23 cellular contexts compared by ENCODE assay signal in genomic region chr1:203354246-203354645, GRCh38. TPM values are rescaled to one million over a fixed set of nuclear protein-coding genes. Genes with fewer than 3 reads are reported as not detected.
DNase-seq lines count a peak whose midpoint lies in the region; ATAC-seq, FAIRE-seq and TF ChIP-seq lines count a peak whose summit lies in the region.
"Had no signal": no experiment of that assay in that cellular context is flagged by ENCODE, and none has a peak within 500 bp of the region (broad histone marks: within the 10 kb centered on the region; RNA-seq: fewer than 3 reads in every experiment).

No MANE protein-coding gene starts in this region.

- H3K27me3 ChIP-seq in mammary epithelial cell (ENCODE audit: insufficient read depth, low read length) (no peaks in the 10 kb centered on the region), vagina (no peaks in the 10 kb centered on the region)
- H3K27me3 ChIP-seq: cardiac muscle cell had no signal

- H3K27me3 Mint-ChIP-seq in MCF 10A (ENCODE audit: insufficient read depth, unreplicated experiment): peaks cover 93% of the 10 kb centered on the region

- no peak overlapping the region for H3K27ac Mint-ChIP-seq in MCF 10A (ENCODE audit: low read depth, unreplicated experiment)
- H3K27ac Mint-ChIP-seq: activated CD4-positive, alpha-beta memory T cell treated with anti-CD3 and anti-CD28 coated beads for 36 hours; activated naive CD4-positive, alpha-beta T cell treated with anti-CD3 and anti-CD28 coated beads, Interleukin-2, amount 50 U/mL, for 24 hours; CD4-positive, alpha-beta T cell; immature natural killer cell; memory B cell; natural killer cell treated with Interleukin-12 subunit alpha and Interleukin-12 subunit beta and Interleukin-15 and Interleukin-18, amount 100 ng/mL, for 72 hours had no signal

- H3K9ac ChIP-seq in mammary epithelial cell (ENCODE audit: insufficient read depth, low read length): no peak overlapping the region

- H3K36me3 Mint-ChIP-seq in MCF 10A (ENCODE audit: insufficient read depth, unreplicated experiment): no peaks in the 10 kb centered on the region
- H3K36me3 Mint-ChIP-seq: activated CD4-positive, alpha-beta memory T cell treated with anti-CD3 and anti-CD28 coated beads for 36 hours; activated naive CD4-positive, alpha-beta T cell treated with anti-CD3 and anti-CD28 coated beads, Interleukin-2, amount 50 U/mL, for 24 hours; memory B cell; natural killer cell treated with Interleukin-12 subunit alpha and Interleukin-12 subunit beta and Interleukin-15 and Interleukin-18, amount 100 ng/mL, for 72 hours had no signal

- intact Hi-C loops in MCF 10A (cut with micrococcal nuclease): no loop called here
- intact Hi-C loops in mammary epithelial cell (cut with micrococcal nuclease): no loop called here
- intact Hi-C loops in vagina (cut with DNase I): no loop called here

- TF ChIP-seq CTCF in MCF 10A (IDR thresholded peaks at IDR 0.05; ENCODE audit: unreplicated experiment) (no peak), mammary epithelial cell (conservative IDR thresholded peaks at IDR 0.05 in 1 of 2, IDR thresholded peaks at IDR 0.05 in 1 of 2; ENCODE audit: extremely low read depth in 1 of 2, insufficient read depth in 1 of 2, low read depth in 1 of 2, low read length in 2 of 2) (no peak), fibroblast of villous mesenchyme (IDR thresholded peaks at IDR 0.05; ENCODE audit: insufficient read depth, low read depth, low read length) (no peak), vagina (IDR thresholded peaks at IDR 0.05) (no peak)

- no peaks in the 10 kb centered on the region for H3K36me3 ChIP-seq in mammary epithelial cell (ENCODE audit: insufficient read depth, low read length)
- H3K36me3 ChIP-seq in vagina: no peaks in the 10 kb centered on the region
- H3K36me3 ChIP-seq: cardiac muscle cell had no signal

- peak; percentile 70 for DNase-seq in MCF 10A (ENCODE audit: unreplicated experiment)
- DNase-seq in mammary epithelial cell: no peak
- DNase-seq in astrocyte of the hippocampus (ENCODE audit: low read depth, low spot score): peak; percentile 29
- peak; percentile 92 for DNase-seq in fibroblast of villous mesenchyme (ENCODE audit: low read depth)
- DNase-seq in vagina (ENCODE audit: extremely low spot score in 2 of 2): no peak
- DNase-seq in activated CD8-positive, alpha-beta memory T cell treated with anti-CD3 and anti-CD28 coated beads, Interleukin-2, amount 50 U/mL, for 48 hours: no peak
- no peak for DNase-seq in urothelium cell line (ENCODE audit: low spot score)
- DNase-seq: activated CD4-positive, alpha-beta memory T cell treated with anti-CD3 and anti-CD28 coated beads for 36 hours; activated T-cell treated with anti-CD3 and anti-CD28 coated beads, Interleukin-2, amount 50 U/mL, for 4 hours; CD4-positive, alpha-beta T cell; glutamatergic neuron; immature natural killer cell; NCI-H187; NK-92 treated with Interleukin-12 subunit alpha and Interleukin-12 subunit beta, amount 100 ng/mL, for 24 hours had no signal

- dilution Hi-C loops in mammary epithelial cell (cut with HindIII; ENCODE audit: low sequenced_read_pairs): no loop called here

- BruUV-seq in MCF 10A (replicated peaks; lab: Mats Ljungman, UMichigan): no TSS peak
- BruUV-seq in mammary epithelial cell (replicated peaks; lab: Mats Ljungman, UMichigan): no TSS peak

- H3K4me3 ChIP-seq in mammary epithelial cell (replicated peaks in 1 of 3; ENCODE audit: insufficient read depth in 1 of 3, low read depth in 2 of 3, low read length in 3 of 3) (no peak overlapping the region), fibroblast of villous mesenchyme (ENCODE audit: low read depth, low read length) (no peak overlapping the region), vagina (no peak overlapping the region)
- H3K4me3 ChIP-seq: cardiac muscle cell, skin epidermis had no signal

- POLR2A ChIA-PET in MCF 10A (lab: Yijun Ruan, JAX): interaction anchor here (0.5 kb wide), 1 partner anchor 18 kb away, joined by 3 read pairs; no protein-coding TSS in a partner anchor

- H3K79me2 ChIP-seq in mammary epithelial cell (ENCODE audit: insufficient read depth, low read length): no peaks in the 10 kb centered on the region

- in situ Hi-C loops in mammary epithelial cell (cut with MboI; ENCODE audit: low sequenced_read_pairs in 2 of 2): no loop called here

- TF ChIP-seq POLR2A in vagina (IDR thresholded peaks at IDR 0.05): no peak

- no peak for ATAC-seq in GM21515 (IDR thresholded peaks at IDR 0.05; ENCODE audit: unreplicated experiment)
- ATAC-seq: activated T-cell treated with anti-CD3 and anti-CD28 coated beads, Interleukin-2, amount 50 U/mL, for 4 hours; natural killer cell treated with Interleukin-12 subunit alpha and Interleukin-12 subunit beta and Interleukin-15 and Interleukin-18, amount 100 ng/mL, for 72 hours had no signal

- H4K20me1 ChIP-seq in mammary epithelial cell (ENCODE audit: insufficient read depth, low read length): no peaks in the 10 kb centered on the region

- H2AFZ ChIP-seq in mammary epithelial cell (ENCODE audit: low read depth, low read length): no peak overlapping the region

- WGBS in mammary epithelial cell (ENCODE audit: low coverage, missing lambda C conversion rate): 84% methylated on average over 2 of the region's 2 CpGs

- CTCF ChIA-PET in MCF 10A (lab: Yijun Ruan, JAX): interaction anchor here (0.8 to 21.9 kb wide), 5 partner anchors 12 to 315 kb away, joined by 3 to 422 read pairs (median 32); partner anchors contain the start of gene PRELP
- CTCF ChIA-PET in mammary epithelial cell (lab: Charles Lee; ENCODE audit: low non-redundant PET): no interaction called here

- FAIRE-seq in urothelium cell line (lab: Jason Lieb, UNC): no peak
- FAIRE-seq: GM19239, HTR-8/SVneo had no signal

- no peak overlapping the region for H3K27ac ChIP-seq in mammary epithelial cell (ENCODE audit: insufficient read depth, low read depth, low read length)
- peak overlapping the region; percentile 71 for H3K27ac ChIP-seq in vagina
- H3K27ac ChIP-seq: 22Rv1, cardiac muscle cell had no signal

- H3K4me1 ChIP-seq in mammary epithelial cell (ENCODE audit: insufficient read depth, low read length) (no peaks in the 10 kb centered on the region), vagina (peaks cover 31% of the 10 kb centered on the region)

- H3K4me2 ChIP-seq in mammary epithelial cell (ENCODE audit: insufficient read depth, low read depth, low read length): no peak overlapping the region

- H3K9me3 ChIP-seq in mammary epithelial cell (replicated peaks; ENCODE audit: insufficient read depth, low read length) (no peaks in the 10 kb centered on the region), vagina (no peaks in the 10 kb centered on the region)

- H3K9me3 Mint-ChIP-seq in MCF 10A (ENCODE audit: unreplicated experiment): no peaks in the 10 kb centered on the region
- H3K9me3 Mint-ChIP-seq: activated naive CD4-positive, alpha-beta T cell treated with anti-CD3 and anti-CD28 coated beads, Interleukin-2, amount 50 U/mL, for 24 hours; activated T-cell treated with anti-CD3 and anti-CD28 coated beads, Interleukin-2, amount 50 U/mL, for 4 hours; CD4-positive, alpha-beta T cell; immature natural killer cell; natural killer cell treated with Interleukin-12 subunit alpha and Interleukin-12 subunit beta and Interleukin-15 and Interleukin-18, amount 100 ng/mL, for 72 hours had no signal

- H3K4me1 Mint-ChIP-seq in MCF 10A (ENCODE audit: insufficient read depth, unreplicated experiment): no peaks in the 10 kb centered on the region

- H3K4me3 Mint-ChIP-seq in MCF 10A (ENCODE audit: unreplicated experiment): no peak overlapping the region
- H3K4me3 Mint-ChIP-seq: activated CD4-positive, alpha-beta memory T cell treated with anti-CD3 and anti-CD28 coated beads for 36 hours; activated naive CD4-positive, alpha-beta T cell treated with anti-CD3 and anti-CD28 coated beads, Interleukin-2, amount 50 U/mL, for 24 hours; activated T-cell treated with anti-CD3 and anti-CD28 coated beads, Interleukin-2, amount 50 U/mL, for 4 hours; CD4-positive, alpha-beta T cell; immature natural killer cell; memory B cell; natural killer cell treated with Interleukin-12 subunit alpha and Interleukin-12 subunit beta and Interleukin-15 and Interleukin-18, amount 100 ng/mL, for 72 hours had no signal

RNA-seq across cellular contexts. Expression of gene FMOD, which starts 3.3 kb away (rescaled TPM):
- total RNA-seq in MCF 10A (2022) (not detected in 2 replicates), mammary epithelial cell (1 to 10 TPM in 1 of 2 donors, not detected in 1; 1.5 TPM), fibroblast of villous mesenchyme (0.64 and 0.86 TPM in 2 replicates), vagina (80.3 TPM)
- polyA plus RNA-seq in mammary epithelial cell: not detected
- polyA minus RNA-seq in mammary epithelial cell: not detected
- total RNA-seq: CD4-positive, alpha-beta T cell; natural killer cell treated with Interleukin-12 subunit alpha and Interleukin-12 subunit beta and Interleukin-15 and Interleukin-18, amount 100 ng/mL, for 72 hours had no signal
- polyA plus RNA-seq: immature natural killer cell had no signal

RNA-seq across cellular contexts. Expression of gene BTG2, which starts 48.9 kb away (rescaled TPM):
- 39.8 and 44.4 TPM in 2 replicates for total RNA-seq in MCF 10A (2022)
- total RNA-seq in mammary epithelial cell: 100 to 1,000 TPM in 1 of 2 donors, 10 to 100 TPM in 1; 74.8 to 107 TPM
- 47.2 TPM for polyA plus RNA-seq in mammary epithelial cell
- 57.2 TPM for polyA minus RNA-seq in mammary epithelial cell
- 6.4 and 13.8 TPM in 2 replicates for total RNA-seq in fibroblast of villous mesenchyme
- 191 TPM for total RNA-seq in vagina

Comparison
In these comparisons a context has a peak if more than half of its experiments do, and no peak if none do; other contexts are left out.
1. DNase-seq: peak in MCF 10A (single experiment), astrocyte of the hippocampus (single experiment) and fibroblast of villous mesenchyme (single experiment); none in mammary epithelial cell (single experiment), vagina (0 of 2), activated CD8-positive, alpha-beta memory T cell treated with anti-CD3 and anti-CD28 coated beads, Interleukin-2, amount 50 U/mL, for 48 hours (single experiment) and urothelium cell line (single experiment).
2. RNA of gene FMOD, which starts 3.3 kb away (total RNA-seq): 80.3 TPM in vagina (single experiment); 1.5 TPM in mammary epithelial cell, 0.64 to 0.86 TPM in fibroblast of villous mesenchyme and not detected in MCF 10A; every median in the first group is over 10 times any median in the second.